Comparison of ENCODE assay signal across 1 cellular context in genomic region chr1:35603941-35604340, GRCh38.
A peak's percentile ranks its signal among the peaks of the same experiment; 100 is the strongest.
TF ChIP-seq lines count a peak whose summit lies in the region.

No MANE protein-coding gene starts in this region.

TF ChIP-seq in K562, 482 proteins besides CTCF, POLR2A, EP300 and RAD21:
- TF ChIP-seq ZNF583 (CRISPR knock-in tag; IDR thresholded peaks at IDR 0.05) (no peak), EWSR1 (IDR thresholded peaks at IDR 0.05; ENCODE audit: borderline replicate concordance, low read depth, partially characterized antibody) (no peak), ZNF507 (tag; conservative IDR thresholded peaks at IDR 0.05) (no peak), ZNF384 (IDR thresholded peaks at IDR 0.05; ENCODE audit: low read depth, low read length) (0 out of 2 replicates have a peak, but pooled peaks have one; percentile 4)
